In the genomic region with DNA sequence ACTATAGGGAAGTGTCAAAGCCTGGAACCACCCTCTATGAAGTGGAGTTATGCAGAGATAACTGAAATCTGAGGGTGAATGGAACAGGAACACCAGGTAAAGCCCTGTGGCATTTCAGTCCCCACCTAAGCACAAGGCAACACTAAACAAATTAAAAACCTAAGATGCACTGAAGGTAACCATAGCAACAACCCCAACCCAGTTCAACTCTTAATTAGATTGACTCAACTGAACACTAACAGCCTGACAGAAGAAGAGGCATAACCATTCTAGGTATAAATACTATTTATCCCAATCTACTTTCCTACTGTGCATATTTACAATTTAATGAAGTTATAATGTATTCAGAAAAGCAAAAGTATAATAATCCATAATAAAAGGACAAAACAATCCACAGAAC, we compare ENCODE assay signal across 24 cellular contexts. TPM values are rescaled to one million over a fixed set of nuclear protein-coding genes. Genes with fewer than 3 reads are reported as not detected.
DNase-seq lines count a peak whose midpoint lies in the region; ATAC-seq, FAIRE-seq and TF ChIP-seq lines count a peak whose summit lies in the region.
"Had no signal": no experiment of that assay in that cellular context is flagged by ENCODE, and none has a peak within 500 bp of the region (broad histone marks: within the 10 kb centered on the region; RNA-seq: fewer than 3 reads in every experiment).

No MANE protein-coding gene starts in this region.

- peaks cover 52% of the 10 kb centered on the region for H3K4me1 Mint-ChIP-seq in activated CD4-positive, alpha-beta T cell treated with anti-CD3 and anti-CD28 coated beads, Interleukin-2, amount 10 ng/mL, durations not matched to agents 24 days and 14 days
- peaks cover 67 to 88% (median 78%) of the 10 kb centered on the region in 3 donors for H3K4me1 Mint-ChIP-seq in CD8-positive, alpha-beta memory T cell
- H3K4me1 Mint-ChIP-seq in naive thymus-derived CD8-positive, alpha-beta T cell: peaks cover 38 to 75% (median 60%) of the 10 kb centered on the region in 4 donors
- peaks cover 45 to 71% (median 55%) of the 10 kb centered on the region in 4 donors for H3K4me1 Mint-ChIP-seq in CD4-positive, alpha-beta memory T cell

- peaks cover 59% of the 10 kb centered on the region for H3K36me3 Mint-ChIP-seq in activated CD4-positive, alpha-beta T cell treated with anti-CD3 and anti-CD28 coated beads, Interleukin-2, amount 10 ng/mL, durations not matched to agents 24 days and 14 days (ENCODE audit: low read depth)
- H3K36me3 Mint-ChIP-seq in CD8-positive, alpha-beta memory T cell: peaks cover 26 to 61% (median 51%) of the 10 kb centered on the region in 3 donors
- H3K36me3 Mint-ChIP-seq in naive thymus-derived CD8-positive, alpha-beta T cell: peaks cover 30 to 58% (median 49%) of the 10 kb centered on the region in 3 donors
- peaks cover 49 to 50% of the 10 kb centered on the region in 2 donors for H3K36me3 Mint-ChIP-seq in CD4-positive, alpha-beta memory T cell

- BruUV-seq in K562 (replicated peaks; lab: Mats Ljungman, UMichigan): no TSS peak

- ATAC-seq in K562: no peak
- ATAC-seq in naive thymus-derived CD8-positive, alpha-beta T cell: no peak
- ATAC-seq in GM21825 (IDR thresholded peaks at IDR 0.05; ENCODE audit: unreplicated experiment): no peak

- H3K79me2 ChIP-seq in K562 (ENCODE audit: control insufficient read depth, insufficient read depth, low read length): no peaks in the 10 kb centered on the region

- no peak overlapping the region for H3K4me2 ChIP-seq in K562 (ENCODE audit: insufficient read depth, low read length)

- CTCF ChIA-PET in CD8-positive, alpha-beta memory T cell (lab: Charles Lee): interaction anchor here (1.3 to 2.0 kb wide), 2 partner anchors 11 to 28 kb away, joined by 3 to 7 read pairs; a partner anchor contains a TSS
- CTCF ChIA-PET in K562 (lab: Yijun Ruan, JAX; ENCODE audit: low intra/inter-chr PET ratio): no interaction called here
- CTCF ChIA-PET in CD4-positive, alpha-beta memory T cell (lab: Charles Lee; ENCODE audit: partially characterized antibody): interaction anchor here (1.5 kb wide), 1 partner anchor 279 kb away, joined by 5 read pairs; no protein-coding TSS in a partner anchor

- TF ChIP-seq POLR2A in K562 (conservative IDR thresholded peaks at IDR 0.05): no peak

- no peaks in the 10 kb centered on the region for H3K9me1 ChIP-seq in K562 (ENCODE audit: control insufficient read depth, insufficient read depth, low read length)

- intact Hi-C loops in activated CD4-positive, alpha-beta T cell treated with anti-CD3 and anti-CD28 coated beads, Interleukin-2, amount 10 ng/mL, durations not matched to agents 24 days and 14 days (cut with micrococcal nuclease): no loop called here
- intact Hi-C loops in K562 (cut with micrococcal nuclease): no loop called here
- intact Hi-C loops in CD4-positive, alpha-beta memory T cell (cut with micrococcal nuclease): no loop called here

- H3K27ac ChIP-seq in CD8-positive, alpha-beta memory T cell (ENCODE audit: low read depth, low read length): no peak overlapping the region
- H3K27ac ChIP-seq in K562 (ENCODE audit: extremely low read depth, low read depth, low read length): no peak overlapping the region
- no peak overlapping the region for H3K27ac ChIP-seq in CD4-positive, alpha-beta memory T cell (ENCODE audit: low read depth, low read length)
- H3K27ac ChIP-seq: SJCRH30 had no signal

- H3K27me3 ChIP-seq in CD8-positive, alpha-beta memory T cell (ENCODE audit: insufficient read depth, low read length, poor library complexity, severe bottlenecking): no peaks in the 10 kb centered on the region
- H3K27me3 ChIP-seq in K562 (ENCODE audit: control insufficient read depth in 2 of 2, insufficient read depth in 2 of 2, low read length in 2 of 2): 0 out of 5 replicates have a peak, but pooled peaks cover 3 to 4% of the 10 kb centered on the region in 2 experiments
- H3K27me3 ChIP-seq in CD4-positive, alpha-beta memory T cell (ENCODE audit: insufficient read depth, low read length): no peaks in the 10 kb centered on the region
- H3K27me3 ChIP-seq: MG63, SJCRH30 had no signal

- no peak overlapping the region for H3K4me3 ChIP-seq in CD8-positive, alpha-beta memory T cell (ENCODE audit: low read length)
- H3K4me3 ChIP-seq in K562: no peak overlapping the region
- H3K4me3 ChIP-seq in CD4-positive, alpha-beta memory T cell (ENCODE audit: low read length in 2 of 2): no peak overlapping the region
- H3K4me3 ChIP-seq: MG63, SJCRH30 had no signal

- no peak for TF ChIP-seq EP300 in K562 (IDR thresholded peaks at IDR 0.05; ENCODE audit: low read length)

- H3K9me3 ChIP-seq in CD8-positive, alpha-beta memory T cell (ENCODE audit: low read length): peaks cover 18% of the 10 kb centered on the region
- no peaks in the 10 kb centered on the region for H3K9me3 ChIP-seq in K562 (replicated peaks; ENCODE audit: control insufficient read depth, insufficient read depth, low read depth, low read length)
- H3K9me3 ChIP-seq in CD4-positive, alpha-beta memory T cell (ENCODE audit: control insufficient read depth in 1 of 2, low read length in 2 of 2): peaks cover 0 to 11% of the 10 kb centered on the region in 2 donors
- H3K9me3 ChIP-seq: MG63, SJCRH30 had no signal

- no peaks in the 10 kb centered on the region for H4K20me1 ChIP-seq in K562 (replicated peaks; ENCODE audit: control insufficient read depth, insufficient read depth, low read length)

- TF ChIP-seq RAD21 in K562 (CRISPR knock-in tag; conservative IDR thresholded peaks at IDR 0.05 in 1 of 2, IDR thresholded peaks at IDR 0.05 in 1 of 2): no peak

- FAIRE-seq in K562 (lab: Jason Lieb, UNC): no peak
- FAIRE-seq: D721Med, GM18507, RCC 7860 had no signal

- no peaks in the 10 kb centered on the region for H3K27me3 Mint-ChIP-seq in activated CD4-positive, alpha-beta T cell treated with anti-CD3 and anti-CD28 coated beads, Interleukin-2, amount 10 ng/mL, durations not matched to agents 24 days and 14 days
- H3K27me3 Mint-ChIP-seq in CD8-positive, alpha-beta memory T cell: no peaks in the 10 kb centered on the region
- no peaks in the 10 kb centered on the region for H3K27me3 Mint-ChIP-seq in naive thymus-derived CD8-positive, alpha-beta T cell
- no peaks in the 10 kb centered on the region for H3K27me3 Mint-ChIP-seq in CD4-positive, alpha-beta memory T cell

- no peak overlapping the region for H3K4me3 Mint-ChIP-seq in activated CD4-positive, alpha-beta T cell treated with anti-CD3 and anti-CD28 coated beads, Interleukin-2, amount 10 ng/mL, durations not matched to agents 24 days and 14 days
- H3K4me3 Mint-ChIP-seq in CD8-positive, alpha-beta memory T cell: peak overlapping the region in 1 of 7 donors; percentile 13
- H3K4me3 Mint-ChIP-seq in naive thymus-derived CD8-positive, alpha-beta T cell: no peak overlapping the region
- peak overlapping the region in 3 of 8 donors; percentile 18 to 63 (median 51) for H3K4me3 Mint-ChIP-seq in CD4-positive, alpha-beta memory T cell

- POLR2A ChIA-PET in CD8-positive, alpha-beta memory T cell (lab: Charles Lee): interaction anchor here (0.6 kb wide), 1 partner anchor 213 kb away, joined by 4 read pairs; a partner anchor contains a TSS
- POLR2A ChIA-PET in K562 (lab: Yijun Ruan, JAX): no interaction called here
- POLR2A ChIA-PET in naive thymus-derived CD8-positive, alpha-beta T cell (lab: Charles Lee): interaction anchor here (0.9 to 6.2 kb wide), 5 partner anchors 10 to 159 kb away, joined by 3 to 67 read pairs (median 4); a partner anchor contains a TSS
- POLR2A ChIA-PET in CD4-positive, alpha-beta memory T cell (lab: Charles Lee; ENCODE audit: partially characterized antibody): interaction anchor here (0.7 to 26.3 kb wide), 6 partner anchors 7 to 279 kb away, joined by 5 to 593 read pairs (median 36); a partner anchor contains a TSS

- H3K27ac Mint-ChIP-seq in activated CD4-positive, alpha-beta T cell treated with anti-CD3 and anti-CD28 coated beads, Interleukin-2, amount 10 ng/mL, durations not matched to agents 24 days and 14 days: no peak overlapping the region
- peak overlapping the region; percentile 26 to 81 (median 60) for H3K27ac Mint-ChIP-seq in CD8-positive, alpha-beta memory T cell
- H3K27ac Mint-ChIP-seq in naive thymus-derived CD8-positive, alpha-beta T cell: peak overlapping the region in 6 of 10 donors; percentile 39 to 96 (median 66)
- peak overlapping the region in 3 of 7 donors; percentile 32 to 77 (median 65) for H3K27ac Mint-ChIP-seq in CD4-positive, alpha-beta memory T cell

- peak; percentile 48 for DNase-seq in activated CD4-positive, alpha-beta T cell treated with anti-CD3 and anti-CD28 coated beads, Interleukin-2, amount 10 ng/mL, durations not matched to agents 24 days and 14 days
- no peak for DNase-seq in activated CD4-positive, alpha-beta T cell treated with anti-CD3 and anti-CD28 coated beads, Interleukin-2, amount 50 U/mL, for 48 hours
- DNase-seq in CD8-positive, alpha-beta memory T cell: no peak
- DNase-seq in K562 (ENCODE audit: extremely low read depth in 1 of 4, low spot score in 3 of 4): no peak
- no peak for DNase-seq in naive thymus-derived CD8-positive, alpha-beta T cell
- DNase-seq in CD4-positive, alpha-beta memory T cell: no peak
- DNase-seq: AML-193, C1 segment of cervical spinal cord, GDM1, MG63, NCI-H1417, NCI-H187, NCI-H446, NCI-H526, SJCRH30 had no signal

- peaks cover 15% of the 10 kb centered on the region for H3K36me3 ChIP-seq in CD8-positive, alpha-beta memory T cell (ENCODE audit: insufficient read depth, low read length)
- no peaks in the 10 kb centered on the region for H3K36me3 ChIP-seq in K562 (ENCODE audit: control insufficient read depth, insufficient read depth, low read length)
- peaks cover 10% of the 10 kb centered on the region for H3K36me3 ChIP-seq in CD4-positive, alpha-beta memory T cell (ENCODE audit: insufficient read depth, low read length)
- H3K36me3 ChIP-seq: MG63, SJCRH30 had no signal

- H3K4me1 ChIP-seq in CD8-positive, alpha-beta memory T cell (ENCODE audit: insufficient read depth, low read length): peaks cover 47% of the 10 kb centered on the region
- no peaks in the 10 kb centered on the region for H3K4me1 ChIP-seq in K562 (replicated peaks in 1 of 2; ENCODE audit: control insufficient read depth in 2 of 2, insufficient read depth in 2 of 2, low read length in 2 of 2)
- H3K4me1 ChIP-seq in CD4-positive, alpha-beta memory T cell (ENCODE audit: insufficient read depth, low read length): peaks cover 43% of the 10 kb centered on the region
- H3K4me1 ChIP-seq: SJCRH30 had no signal

- peaks cover 23% of the 10 kb centered on the region for H3K9me3 Mint-ChIP-seq in activated CD4-positive, alpha-beta T cell treated with anti-CD3 and anti-CD28 coated beads, Interleukin-2, amount 10 ng/mL, durations not matched to agents 24 days and 14 days
- peaks cover 29 to 47% (median 39%) of the 10 kb centered on the region in 5 donors for H3K9me3 Mint-ChIP-seq in CD8-positive, alpha-beta memory T cell
- H3K9me3 Mint-ChIP-seq in naive thymus-derived CD8-positive, alpha-beta T cell: peaks cover 16 to 39% (median 32%) of the 10 kb centered on the region in 9 donors
- peaks cover 2 to 62% (median 56%) of the 10 kb centered on the region in 8 donors for H3K9me3 Mint-ChIP-seq in CD4-positive, alpha-beta memory T cell

- no peak overlapping the region for H2AFZ ChIP-seq in K562 (ENCODE audit: low read depth, low read length)

- no peak for TF ChIP-seq CTCF in K562 (IDR thresholded peaks at IDR 0.05 in 2 of 3, conservative IDR thresholded peaks at IDR 0.05 in 1 of 3; ENCODE audit: insufficient read depth in 2 of 3, low read depth in 1 of 3, low read length in 3 of 3)

- in situ Hi-C loops in K562 (cut with MboI): no loop called here

- no peak overlapping the region for H3K9ac ChIP-seq in K562 (ENCODE audit: insufficient read depth in 1 of 2, low read depth in 2 of 2, low read length in 2 of 2)

RNA-seq across cellular contexts. Expression of a gene that starts 9.2 kb away (rescaled TPM):
- total RNA-seq in activated CD4-positive, alpha-beta T cell treated with anti-CD3 and anti-CD28 coated beads, Interleukin-2, amount 10 ng/mL, durations not matched to agents 24 days and 14 days: 44.4 and 50.9 TPM in 2 replicates
- 10 to 100 TPM; 63.9 to 70.4 TPM for total RNA-seq in CD8-positive, alpha-beta memory T cell
- polyA plus RNA-seq in CD8-positive, alpha-beta memory T cell: 475 TPM
- not detected in 2 replicates for total RNA-seq in K562 (2011; cell fraction: chromatin; rRNA removed; ENCODE audit: low replicate concordance)
- not detected in 2 replicates for total RNA-seq in K562 (2011; cell fraction: nucleolus; rRNA removed)
- not detected in 2 replicates for total RNA-seq in K562 (2011; cell fraction: nucleoplasm; rRNA removed)
- total RNA-seq in K562 (2014; rRNA removed) (not detected in 2 replicates), K562 (2014; rRNA removed; fragmentation: Illumina TruSeq; extraction: Trizol) (not detected in 2 replicates), K562 (2015; rRNA removed; fragmentation: Illumina TruSeq; extraction: Trizol) (not detected in 2 replicates), K562 (2021) (0.35 and 0.51 TPM in 2 replicates)
- polyA plus RNA-seq in K562 (2011; rRNA removed) (not detected in 2 replicates), K562 (2014; fragmentation: Illumina TruSeq; extraction: Trizol) (not detected in 2 replicates), K562 (2014; fragmentation: Nextera tagmentation; extraction: Ambion mirVana) (not detected), K562 (2014; rRNA removed) (not detected in 2 replicates)
- polyA plus RNA-seq in K562 (2011; cell fraction: cytosol; rRNA removed): not detected in 2 replicates
- polyA plus RNA-seq in K562 (2011; cell fraction: nucleus; rRNA removed): not detected in 2 replicates
- polyA plus RNA-seq in K562 (2012): 0.48 TPM in 1 of 2 replicates, not detected in the other
- polyA minus RNA-seq in K562 (2011; rRNA and poly(A)+ RNA removed): not detected in 2 replicates
- polyA minus RNA-seq in K562 (2011; cell fraction: cytosol; rRNA and poly(A)+ RNA removed): not detected in 2 replicates
- polyA minus RNA-seq in K562 (2011; cell fraction: nucleus; rRNA and poly(A)+ RNA removed): not detected in 2 replicates
- total RNA-seq in naive thymus-derived CD8-positive, alpha-beta T cell: 100 to 1,000 TPM; 342 to 364 TPM
- polyA plus RNA-seq in naive thymus-derived CD8-positive, alpha-beta T cell: 100 to 1,000 TPM; 320 to 506 (median 401) TPM
- total RNA-seq in CD4-positive, alpha-beta memory T cell: 100 to 1,000 TPM; 296 to 297 TPM
- 100 to 1,000 TPM; 415 to 679 TPM for polyA plus RNA-seq in CD4-positive, alpha-beta memory T cell
- total RNA-seq: A172, LHCN-M2, OCI-LY7, SJCRH30 had no signal
- polyA plus RNA-seq: AG04450 had no signal

RNA-seq across cellular contexts. Expression of a gene that starts 11.6 kb away (rescaled TPM):
- 4.9 and 6.0 TPM in 2 replicates for total RNA-seq in activated CD4-positive, alpha-beta T cell treated with anti-CD3 and anti-CD28 coated beads, Interleukin-2, amount 10 ng/mL, durations not matched to agents 24 days and 14 days
- 10 to 100 TPM in 1 of 2 experiments, 1 to 10 TPM in 1; 9.8 to 10.0 TPM for total RNA-seq in CD8-positive, alpha-beta memory T cell
- 86.1 TPM for polyA plus RNA-seq in CD8-positive, alpha-beta memory T cell
- total RNA-seq in K562 (2011; cell fraction: chromatin; rRNA removed; ENCODE audit: low replicate concordance): not detected in 2 replicates
- total RNA-seq in K562 (2011; cell fraction: nucleolus; rRNA removed): not detected in 2 replicates
- not detected in 2 replicates for total RNA-seq in K562 (2011; cell fraction: nucleoplasm; rRNA removed)
- total RNA-seq in K562 (2014; rRNA removed): not detected in 2 replicates
- total RNA-seq in K562 (2014; rRNA removed; fragmentation: Illumina TruSeq; extraction: Trizol): not detected in 2 replicates
- not detected in 2 replicates for total RNA-seq in K562 (2015; rRNA removed; fragmentation: Illumina TruSeq; extraction: Trizol)
- 0.11 and 0.13 TPM in 2 replicates for total RNA-seq in K562 (2021)
- not detected in 2 replicates for polyA plus RNA-seq in K562 (2011; rRNA removed)
- 0.03 TPM in 1 of 2 replicates, not detected in the other for polyA plus RNA-seq in K562 (2011; cell fraction: cytosol; rRNA removed)
- polyA plus RNA-seq in K562 (2011; cell fraction: nucleus; rRNA removed): not detected in 2 replicates
- polyA plus RNA-seq in K562 (2012): not detected in 2 replicates
- not detected in 2 replicates for polyA plus RNA-seq in K562 (2014; fragmentation: Illumina TruSeq; extraction: Trizol)
- not detected for polyA plus RNA-seq in K562 (2014; fragmentation: Nextera tagmentation; extraction: Ambion mirVana)
- 0.04 TPM in 1 of 2 replicates, not detected in the other for polyA plus RNA-seq in K562 (2014; rRNA removed)
- not detected in 2 replicates for polyA minus RNA-seq in K562 (2011; rRNA and poly(A)+ RNA removed)
- polyA minus RNA-seq in K562 (2011; cell fraction: cytosol; rRNA and poly(A)+ RNA removed): not detected in 2 replicates
- not detected in 2 replicates for polyA minus RNA-seq in K562 (2011; cell fraction: nucleus; rRNA and poly(A)+ RNA removed)
- 100 to 1,000 TPM; 119 TPM for total RNA-seq in naive thymus-derived CD8-positive, alpha-beta T cell
- polyA plus RNA-seq in naive thymus-derived CD8-positive, alpha-beta T cell: 10 to 100 TPM; 48.0 to 87.4 (median 67.1) TPM
- 10 to 100 TPM; 93.7 to 97.6 TPM for total RNA-seq in CD4-positive, alpha-beta memory T cell
- 10 to 100 TPM; 36.6 to 69.2 TPM for polyA plus RNA-seq in CD4-positive, alpha-beta memory T cell
- total RNA-seq: A172, H4, LHCN-M2, OCI-LY7, SJCRH30 had no signal
- polyA plus RNA-seq: AG04450 had no signal

RNA-seq across cellular contexts. Expression of a gene that starts 42.5 kb away (rescaled TPM):
- total RNA-seq in activated CD4-positive, alpha-beta T cell treated with anti-CD3 and anti-CD28 coated beads, Interleukin-2, amount 10 ng/mL, durations not matched to agents 24 days and 14 days: 28.2 TPM in 2 replicates
- total RNA-seq in CD8-positive, alpha-beta memory T cell: 10 to 100 TPM; 40.4 to 42.9 TPM
- 88.0 TPM for polyA plus RNA-seq in CD8-positive, alpha-beta memory T cell
- 0.86 TPM in 1 of 2 replicates, not detected in the other for total RNA-seq in K562 (2011; cell fraction: chromatin; rRNA removed; ENCODE audit: low replicate concordance)
- 0.17 and 0.53 TPM in 2 replicates for total RNA-seq in K562 (2011; cell fraction: nucleolus; rRNA removed)
- total RNA-seq in K562 (2011; cell fraction: nucleoplasm; rRNA removed): 0.51 TPM in 1 of 2 replicates, not detected in the other
- total RNA-seq in K562 (2014; rRNA removed) (0.73 and 1.1 TPM in 2 replicates), K562 (2014; rRNA removed; fragmentation: Illumina TruSeq; extraction: Trizol) (1.1 and 1.4 TPM in 2 replicates), K562 (2015; rRNA removed; fragmentation: Illumina TruSeq; extraction: Trizol) (1.3 and 1.5 TPM in 2 replicates), K562 (2021) (1.1 and 1.2 TPM in 2 replicates)
- polyA plus RNA-seq in K562 (2011; rRNA removed) (0.14 and 0.52 TPM in 2 replicates), K562 (2014; fragmentation: Illumina TruSeq; extraction: Trizol) (0.65 and 0.83 TPM in 2 replicates), K562 (2014; fragmentation: Nextera tagmentation; extraction: Ambion mirVana) (1 to 10 TPM; 1.8 TPM), K562 (2014; rRNA removed) (0.37 and 0.57 TPM in 2 replicates)
- polyA plus RNA-seq in K562 (2011; cell fraction: cytosol; rRNA removed): 0.09 and 0.18 TPM in 2 replicates
- 0.14 and 0.15 TPM in 2 replicates for polyA plus RNA-seq in K562 (2011; cell fraction: nucleus; rRNA removed)
- polyA plus RNA-seq in K562 (2012): 2.2 and 9.4 TPM in 2 replicates
- polyA minus RNA-seq in K562 (2011; rRNA and poly(A)+ RNA removed): 0.42 and 0.60 TPM in 2 replicates
- polyA minus RNA-seq in K562 (2011; cell fraction: cytosol; rRNA and poly(A)+ RNA removed): 0.76 TPM in 1 of 2 replicates, not detected in the other
- not detected in 2 replicates for polyA minus RNA-seq in K562 (2011; cell fraction: nucleus; rRNA and poly(A)+ RNA removed)
- total RNA-seq in naive thymus-derived CD8-positive, alpha-beta T cell: 100 to 1,000 TPM; 231 to 238 TPM
- 100 to 1,000 TPM in 1 of 3 donors, 10 to 100 TPM in 2; 89.3 to 102 (median 93.8) TPM for polyA plus RNA-seq in naive thymus-derived CD8-positive, alpha-beta T cell
- 100 to 1,000 TPM; 238 to 244 TPM for total RNA-seq in CD4-positive, alpha-beta memory T cell
- 100 to 1,000 TPM in 1 of 2 donors, 10 to 100 TPM in 1; 90.0 to 110 TPM for polyA plus RNA-seq in CD4-positive, alpha-beta memory T cell
- total RNA-seq: OCI-LY7, SJCRH30 had no signal

Comparison
In these comparisons a context has a peak if more than half of its experiments do, and no peak if none do; other contexts are left out.
1. RNA of a gene that starts 9.2 kb away (total RNA-seq): 342 to 364 TPM in naive thymus-derived CD8-positive, alpha-beta T cell, 296 to 297 TPM in CD4-positive, alpha-beta memory T cell, 63.9 to 70.4 TPM in CD8-positive, alpha-beta memory T cell and 44.4 to 50.9 TPM in activated CD4-positive, alpha-beta T cell treated with anti-CD3 and anti-CD28 coated beads, Interleukin-2, amount 10 ng/mL, durations not matched to agents 24 days and 14 days; 0.35 to 0.51 TPM in K562; every median in the first group is over 10 times any median in the second.
2. RNA of a gene that starts 11.6 kb away (total RNA-seq): 119 TPM in naive thymus-derived CD8-positive, alpha-beta T cell and 93.7 to 97.6 TPM in CD4-positive, alpha-beta memory T cell; 9.8 to 10.0 TPM in CD8-positive, alpha-beta memory T cell, 4.9 to 6.0 TPM in activated CD4-positive, alpha-beta T cell treated with anti-CD3 and anti-CD28 coated beads, Interleukin-2, amount 10 ng/mL, durations not matched to agents 24 days and 14 days and 0.11 to 0.13 TPM in K562; every median in the first group is over 4 times any median in the second.
3. RNA of a gene that starts 42.5 kb away (total RNA-seq): 238 to 244 TPM in CD4-positive, alpha-beta memory T cell, 231 to 238 TPM in naive thymus-derived CD8-positive, alpha-beta T cell, 40.4 to 42.9 TPM in CD8-positive, alpha-beta memory T cell and 28.2 TPM in activated CD4-positive, alpha-beta T cell treated with anti-CD3 and anti-CD28 coated beads, Interleukin-2, amount 10 ng/mL, durations not matched to agents 24 days and 14 days; 0.17 to 1.5 TPM in K562; every median in the first group is over 10 times any median in the second.